In the genomic region with DNA sequence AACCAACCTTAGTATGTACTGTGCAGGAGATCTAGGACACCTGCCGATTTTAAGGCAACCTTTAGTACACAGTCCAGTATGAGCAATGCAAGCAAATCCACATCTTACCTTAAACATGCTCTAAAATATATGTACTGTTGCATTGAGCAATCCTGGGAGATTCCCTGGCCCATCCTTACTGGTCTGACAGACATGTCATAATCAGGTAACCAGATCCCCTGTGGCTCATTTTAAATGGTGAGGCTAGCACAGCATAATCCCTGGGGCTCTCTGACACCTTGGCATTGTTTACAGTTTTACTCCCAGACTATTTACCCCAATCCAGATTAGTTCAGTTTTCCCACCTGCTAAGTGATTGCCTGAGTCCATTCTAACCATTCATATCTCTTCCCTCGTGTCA, we compare ENCODE assay signal across 15 cellular contexts.
"Had no signal": no experiment of that assay in that cellular context is flagged by ENCODE, and none has a peak within 500 bp of the region (broad histone marks: within the 10 kb centered on the region; RNA-seq: fewer than 3 reads in every experiment).

No MANE protein-coding gene starts in this region.

- H3K9me3 Mint-ChIP-seq: activated CD4-positive, alpha-beta memory T cell treated with anti-CD3 and anti-CD28 coated beads, Interleukin-2, amount 10 ng/mL, durations not matched to agents 7 days and 5 days had no signal

- H3K4me1 Mint-ChIP-seq: activated CD4-positive, alpha-beta T cell treated with anti-CD3 and anti-CD28 coated beads for 36 hours; activated naive CD8-positive, alpha-beta T cell treated with anti-CD3 and anti-CD28 coated beads, Interleukin-2, amount 10 ng/mL, durations not matched to agents 7 days and 5 days had no signal

- H3K27ac ChIP-seq: heart left ventricle, ovary, stomach, thoracic aorta, VCaP had no signal

- DNase-seq: activated CD4-positive, alpha-beta memory T cell treated with anti-CD3 and anti-CD28 coated beads, Interleukin-2, amount 10 ng/mL, durations not matched to agents 7 days and 5 days; activated CD4-positive, alpha-beta T cell treated with anti-CD3 and anti-CD28 coated beads for 36 hours; activated gamma-delta T cell treated with Interleukin-2 at 50 U/mL for 16 hours; activated naive CD8-positive, alpha-beta T cell treated with anti-CD3 and anti-CD28 coated beads, Interleukin-2, amount 10 ng/mL, durations not matched to agents 7 days and 5 days; activated T-cell treated with anti-CD3 and anti-CD28 coated beads, Interleukin-2, amount 50 U/mL, for 48 hours; aorta; heart left ventricle; islet precursor cell; left ventricle myocardium superior; ovary; stimulated activated CD4-positive, alpha-beta T cell treated with anti-CD3 and anti-CD28 coated beads, Interleukin-4, amount 100 ng/mL, for 24 hours; stomach; T1000 had no signal

- H3K4me3 Mint-ChIP-seq: activated CD4-positive, alpha-beta memory T cell treated with anti-CD3 and anti-CD28 coated beads, Interleukin-2, amount 10 ng/mL, durations not matched to agents 7 days and 5 days; activated CD4-positive, alpha-beta T cell treated with anti-CD3 and anti-CD28 coated beads for 36 hours; activated naive CD8-positive, alpha-beta T cell treated with anti-CD3 and anti-CD28 coated beads, Interleukin-2, amount 10 ng/mL, durations not matched to agents 7 days and 5 days had no signal

- H3K9me3 ChIP-seq: heart left ventricle, ovary, stomach, thoracic aorta had no signal

- ATAC-seq: activated CD4-positive, alpha-beta T cell treated with anti-CD3 and anti-CD28 coated beads for 36 hours; heart left ventricle; left ventricle myocardium superior had no signal

- H3K36me3 ChIP-seq: heart left ventricle, ovary, stomach, thoracic aorta had no signal

- H3K27ac Mint-ChIP-seq: activated CD4-positive, alpha-beta memory T cell treated with anti-CD3 and anti-CD28 coated beads, Interleukin-2, amount 10 ng/mL, durations not matched to agents 7 days and 5 days; activated CD4-positive, alpha-beta T cell treated with anti-CD3 and anti-CD28 coated beads for 36 hours had no signal

- H3K4me1 ChIP-seq: heart left ventricle had no signal

- H3K27me3 ChIP-seq: heart left ventricle, ovary, stomach had no signal

- H3K4me3 ChIP-seq: heart left ventricle, ovary, stomach, thoracic aorta had no signal

- H3K27me3 Mint-ChIP-seq: activated CD4-positive, alpha-beta memory T cell treated with anti-CD3 and anti-CD28 coated beads, Interleukin-2, amount 10 ng/mL, durations not matched to agents 7 days and 5 days had no signal
